In the genomic region with DNA sequence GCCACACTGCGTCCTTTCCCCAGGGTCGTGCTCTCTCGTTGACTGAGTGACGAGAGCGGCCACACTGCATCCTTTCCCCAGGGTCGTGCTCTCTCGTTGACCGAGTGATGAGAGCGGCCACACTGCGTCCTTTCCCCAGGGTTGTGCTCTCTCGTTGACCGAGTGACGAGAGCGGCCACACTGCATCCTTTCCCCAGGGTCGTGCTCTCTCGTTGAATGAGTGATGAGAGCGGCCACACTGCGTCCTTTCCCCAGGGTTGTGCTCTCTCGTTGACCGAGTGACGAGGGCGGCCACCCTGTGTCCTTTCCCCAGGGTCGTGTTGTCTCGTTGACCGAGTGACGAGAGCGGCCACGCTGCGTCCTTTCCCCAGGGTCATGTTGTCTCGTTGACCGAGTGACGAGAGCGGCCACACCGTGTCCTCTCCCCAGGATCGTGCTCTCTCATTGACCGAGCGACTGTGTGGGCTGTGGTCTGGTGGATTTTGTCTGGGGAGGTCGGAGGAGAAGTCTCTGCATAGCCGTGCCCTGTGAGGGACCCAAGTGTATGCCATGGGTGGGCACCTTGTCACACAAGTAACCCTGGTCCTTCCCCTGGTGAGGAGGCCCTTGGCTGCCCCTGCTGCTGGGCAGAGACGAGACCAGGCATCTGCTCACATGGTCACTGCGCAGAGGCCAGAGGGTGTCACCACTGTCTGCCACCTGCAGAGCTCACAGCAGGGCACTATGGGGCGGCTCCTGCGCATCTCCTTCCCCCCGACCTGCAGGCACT, we compare ENCODE assay signal across 20 cellular contexts.
A peak's percentile ranks its signal among the peaks of the same experiment; 100 is the strongest.
DNase-seq lines count a peak whose midpoint lies in the region; ATAC-seq, FAIRE-seq and TF ChIP-seq lines count a peak whose summit lies in the region.
"Had no signal": no experiment of that assay in that cellular context is flagged by ENCODE, and none has a peak within 500 bp of the region (broad histone marks: within the 10 kb centered on the region; RNA-seq: fewer than 3 reads in every experiment).

No MANE protein-coding gene starts in this region.

- H3K27me3 ChIP-seq in bronchial epithelial cell (ENCODE audit: control insufficient read depth, insufficient read depth, low read length) (no peaks in the 10 kb centered on the region), right lobe of liver (no peaks in the 10 kb centered on the region)
- H3K27me3 ChIP-seq: SJCRH30 had no signal

- peak overlapping the region; percentile 65 to 73 for H3K27ac Mint-ChIP-seq in natural killer cell
- no peak overlapping the region for H3K27ac Mint-ChIP-seq in natural killer cell treated with Interleukin-12 subunit alpha and Interleukin-12 subunit beta and Interleukin-15 and Interleukin-18, amount 100 ng/mL, for 72 hours
- H3K27ac Mint-ChIP-seq in effector memory CD8-positive, alpha-beta T cell: peak overlapping the region in 1 of 2 donors; percentile 82

- H3K9me3 Mint-ChIP-seq in natural killer cell: no peaks in the 10 kb centered on the region
- no peaks in the 10 kb centered on the region for H3K9me3 Mint-ChIP-seq in natural killer cell treated with Interleukin-12 subunit alpha and Interleukin-12 subunit beta and Interleukin-15 and Interleukin-18, amount 100 ng/mL, for 72 hours
- no peaks in the 10 kb centered on the region for H3K9me3 Mint-ChIP-seq in effector memory CD8-positive, alpha-beta T cell
- H3K9me3 Mint-ChIP-seq: CD4-positive, alpha-beta memory T cell; IgD-negative memory B cell had no signal

- no peaks in the 10 kb centered on the region for H3K4me1 ChIP-seq in right lobe of liver
- H3K4me1 ChIP-seq: Caco-2, SJCRH30 had no signal

- WGBS in right lobe of liver (ENCODE audit: insufficient coverage, low coverage, low lambda C conversion rate, missing lambda C conversion rate): 85% methylated on average over 30 of the region's 44 CpGs

- H3K27ac ChIP-seq in right lobe of liver: peak overlapping the region in 2 of 3 donors; percentile 6 to 40
- H3K27ac ChIP-seq: SJCRH30 had no signal

- no peak for TF ChIP-seq POLR2A in right lobe of liver (IDR thresholded peaks at IDR 0.05)

- no peaks in the 10 kb centered on the region for H3K27me3 Mint-ChIP-seq in natural killer cell (ENCODE audit: low read depth in 2 of 2)
- no peaks in the 10 kb centered on the region for H3K27me3 Mint-ChIP-seq in natural killer cell treated with Interleukin-12 subunit alpha and Interleukin-12 subunit beta and Interleukin-15 and Interleukin-18, amount 100 ng/mL, for 72 hours
- H3K27me3 Mint-ChIP-seq in effector memory CD8-positive, alpha-beta T cell: no peaks in the 10 kb centered on the region
- H3K27me3 Mint-ChIP-seq: CD4-positive, alpha-beta memory T cell; IgD-negative memory B cell had no signal

- H3K9me3 ChIP-seq in right lobe of liver: no peaks in the 10 kb centered on the region
- H3K9me3 ChIP-seq: Caco-2, SJCRH30 had no signal

- H3K36me3 Mint-ChIP-seq in natural killer cell: peaks cover 10% of the 10 kb centered on the region
- peaks cover 9% of the 10 kb centered on the region for H3K36me3 Mint-ChIP-seq in natural killer cell treated with Interleukin-12 subunit alpha and Interleukin-12 subunit beta and Interleukin-15 and Interleukin-18, amount 100 ng/mL, for 72 hours
- peaks cover 28% of the 10 kb centered on the region for H3K36me3 Mint-ChIP-seq in effector memory CD8-positive, alpha-beta T cell (ENCODE audit: insufficient read depth)

- H3K36me3 ChIP-seq in bronchial epithelial cell (ENCODE audit: control insufficient read depth, insufficient read depth, low read length): peaks cover 23% of the 10 kb centered on the region
- peaks cover 0 to 59% (median 2%) of the 10 kb centered on the region in 4 donors for H3K36me3 ChIP-seq in right lobe of liver
- H3K36me3 ChIP-seq: SJCRH30 had no signal

- intact Hi-C loops in natural killer cell (cut with micrococcal nuclease): loop anchor here (5.0 kb wide), 1 partner anchor 61 kb away; no protein-coding TSS in a partner anchor
- intact Hi-C loops in right lobe of liver (cut with DNase I): no loop called here

- no peak for TF ChIP-seq CTCF in natural killer cell (IDR thresholded peaks at IDR 0.05)
- no peak for TF ChIP-seq CTCF in bronchial epithelial cell (IDR thresholded peaks at IDR 0.05; ENCODE audit: insufficient read depth, low read length, severe bottlenecking)
- no peak for TF ChIP-seq CTCF in right lobe of liver (IDR thresholded peaks at IDR 0.05)

- H3K4me3 Mint-ChIP-seq in natural killer cell: peak overlapping the region; percentile 52
- no peak overlapping the region for H3K4me3 Mint-ChIP-seq in natural killer cell treated with Interleukin-12 subunit alpha and Interleukin-12 subunit beta and Interleukin-15 and Interleukin-18, amount 100 ng/mL, for 72 hours
- H3K4me3 Mint-ChIP-seq in effector memory CD8-positive, alpha-beta T cell: no peak overlapping the region
- H3K4me3 Mint-ChIP-seq: CD4-positive, alpha-beta memory T cell; IgD-negative memory B cell had no signal

- FAIRE-seq in bronchial epithelial cell (lab: Jason Lieb, UNC): peak; percentile 88
- FAIRE-seq: G401.6, GM12892 had no signal

- ATAC-seq in natural killer cell (no peak), right lobe of liver (peak in 2 of 4 donors; percentile 56 to 59)
- no peak for ATAC-seq in natural killer cell treated with Interleukin-12 subunit alpha and Interleukin-12 subunit beta and Interleukin-15 and Interleukin-18, amount 100 ng/mL, for 72 hours
- ATAC-seq in effector memory CD8-positive, alpha-beta T cell (replicated peaks): no peak
- ATAC-seq: Panc1 had no signal

- no peak overlapping the region for H3K4me3 ChIP-seq in bronchial epithelial cell (ENCODE audit: low read depth, low read length)
- H3K4me3 ChIP-seq in right lobe of liver: no peak overlapping the region
- H3K4me3 ChIP-seq: SJCRH30 had no signal

- H3K4me1 Mint-ChIP-seq in natural killer cell: peaks cover 49 to 61% of the 10 kb centered on the region in 2 donors
- H3K4me1 Mint-ChIP-seq in natural killer cell treated with Interleukin-12 subunit alpha and Interleukin-12 subunit beta and Interleukin-15 and Interleukin-18, amount 100 ng/mL, for 72 hours (ENCODE audit: low read depth in 2 of 2): peaks cover 30 to 31% of the 10 kb centered on the region in 2 donors
- H3K4me1 Mint-ChIP-seq in effector memory CD8-positive, alpha-beta T cell (ENCODE audit: low read depth in 2 of 2): peaks cover 40 to 47% of the 10 kb centered on the region in 2 donors

- DNase-seq in natural killer cell (no peak), bronchial epithelial cell (ENCODE audit: low read depth) (no peak), right lobe of liver (peak in 2 of 3 donors; percentile 71 to 84), RPMI8226 (no peak), anterior cingulate cortex (lab: John Stamatoyannopoulos, UW) (no peak)
- no peak for DNase-seq in natural killer cell treated with Interleukin-12 subunit alpha and Interleukin-12 subunit beta and Interleukin-15 and Interleukin-18, amount 100 ng/mL, for 72 hours (ENCODE audit: low spot score)
- no peak for DNase-seq in effector memory CD8-positive, alpha-beta T cell
- DNase-seq: Caco-2; CD4-positive, alpha-beta memory T cell; DMS153; NCI-H1105; NCI-H2029 treated with DMSO at 0.1 percent for 48 hours; NCI-H226; NCI-H510A treated with DMSO at 0.1 percent for 48 hours; NCI-H774; SJCRH30 had no signal

Comparison
In these comparisons a context has a peak if more than half of its experiments do, and no peak if none do; other contexts are left out.
1. H3K27ac Mint-ChIP-seq: peak in natural killer cell (2 of 2); none in natural killer cell treated with Interleukin-12 subunit alpha and Interleukin-12 subunit beta and Interleukin-15 and Interleukin-18, amount 100 ng/mL, for 72 hours (0 of 2).
2. DNase-seq: peak in right lobe of liver (2 of 3); none in natural killer cell (single experiment), natural killer cell treated with Interleukin-12 subunit alpha and Interleukin-12 subunit beta and Interleukin-15 and Interleukin-18, amount 100 ng/mL, for 72 hours (single experiment), bronchial epithelial cell (single experiment), RPMI8226 (single experiment), effector memory CD8-positive, alpha-beta T cell (0 of 3) and anterior cingulate cortex (0 of 58).